Comparison of ENCODE assay signal across 17 cellular contexts in genomic region chr2:133448195-133448594, GRCh38.
DNase-seq lines count a peak whose midpoint lies in the region; ATAC-seq and TF ChIP-seq lines count a peak whose summit lies in the region.
"Had no signal": no experiment of that assay in that cellular context is flagged by ENCODE, and none has a peak within 500 bp of the region (broad histone marks: within the 10 kb centered on the region; RNA-seq: fewer than 3 reads in every experiment).

No MANE protein-coding gene starts in this region.

- H3K27ac ChIP-seq in VCaP: peak overlapping the region; percentile 53
- H3K27ac ChIP-seq: 22Rv1; A549; BLaER1 treated with 17β-estradiol and CSF1 and Interleukin-3, amounts not matched to agents 10 nM and 100 nM; C4-2B had no signal

- H3K4me3 ChIP-seq in epithelial cell of esophagus (ENCODE audit: low read length): no peak overlapping the region
- H3K4me3 ChIP-seq: A549; BLaER1 treated with 17β-estradiol and CSF1 and Interleukin-3, amounts not matched to agents 10 nM and 100 nM had no signal

- DNase-seq in DMS153 (lab: John Stamatoyannopoulos, UW): peak; percentile 80
- DNase-seq in epithelial cell of esophagus (ENCODE audit: low read depth): peak; percentile 39
- DNase-seq: AML-193; Caco-2; Calu3; CD4-positive, alpha-beta T cell; CD8-positive, alpha-beta T cell; DMS79 treated with DMSO at 0.1 percent for 48 hours; GF-D8 had no signal

- ATAC-seq in GM19328 (IDR thresholded peaks at IDR 0.05; ENCODE audit: unreplicated experiment) (no peak), HG02642 (IDR thresholded peaks at IDR 0.05; ENCODE audit: poor library complexity, unreplicated experiment) (no peak), GM21786 (IDR thresholded peaks at IDR 0.05; ENCODE audit: unreplicated experiment) (no peak)
- ATAC-seq: A549; CD8-positive, alpha-beta T cell had no signal

- TF ChIP-seq CTCF in VCaP (conservative IDR thresholded peaks at IDR 0.05): no peak
- no peak for TF ChIP-seq CTCF in epithelial cell of esophagus (IDR thresholded peaks at IDR 0.05; ENCODE audit: insufficient read depth, low read depth, low read length, missing control alignments)
